ENCODE assay signal across 10 cellular contexts in the genomic region with DNA sequence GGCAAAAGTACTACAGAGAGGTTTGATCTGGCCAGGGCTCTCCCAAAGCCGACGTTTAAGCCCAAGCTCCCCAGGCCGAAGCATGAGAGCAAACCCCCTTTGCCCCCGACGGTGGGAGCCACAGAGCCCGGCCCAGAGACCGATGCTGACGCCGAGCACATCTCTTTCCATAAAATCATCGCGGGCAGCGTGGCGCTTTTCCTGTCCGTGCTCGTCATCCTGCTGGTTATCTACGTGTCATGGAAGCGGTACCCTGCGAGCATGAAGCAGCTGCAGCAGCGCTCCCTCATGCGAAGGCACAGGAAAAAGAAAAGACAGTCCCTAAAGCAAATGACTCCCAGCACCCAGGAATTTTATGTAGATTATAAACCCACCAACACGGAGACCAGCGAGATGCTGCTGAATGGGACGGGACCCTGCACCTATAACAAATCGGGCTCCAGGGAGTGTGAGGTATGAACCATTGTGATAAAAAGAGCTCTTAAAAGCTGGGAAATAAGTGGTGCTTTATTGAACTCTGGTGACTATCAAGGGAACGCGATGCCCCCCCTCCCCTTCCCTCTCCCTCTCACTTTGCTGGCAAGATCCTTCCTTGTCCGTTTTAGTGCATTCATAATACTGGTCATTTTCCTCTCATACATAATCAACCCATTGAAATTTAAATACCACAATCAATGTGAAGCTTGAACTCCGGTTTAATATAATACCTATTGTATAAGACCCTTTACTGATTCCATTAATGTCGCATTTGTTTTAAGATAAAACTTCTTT. TPM values are rescaled to one million over a fixed set of nuclear protein-coding genes. Genes with fewer than 3 reads are reported as not detected.
A peak's percentile ranks its signal among the peaks of the same experiment; 100 is the strongest.
DNase-seq lines count a peak whose midpoint lies in the region; TF ChIP-seq lines count a peak whose summit lies in the region.
"Had no signal": no experiment of that assay in that cellular context is flagged by ENCODE, and none has a peak within 500 bp of the region (broad histone marks: within the 10 kb centered on the region; RNA-seq: fewer than 3 reads in every experiment).

No MANE protein-coding gene starts in this region.

- H3K27me3 ChIP-seq in suprapubic skin (peaks cover 49% of the 10 kb centered on the region), Karpas-422 (ENCODE audit: low read length) (no peaks in the 10 kb centered on the region)

- no peaks in the 10 kb centered on the region for H3K79me2 ChIP-seq in Karpas-422 (ENCODE audit: low read length)

- H3K9me2 ChIP-seq in Karpas-422 (replicated peaks; ENCODE audit: insufficient read depth, low read length), result no peaks in the 10 kb centered on the region

- no peak for TF ChIP-seq CTCF in coronary artery (IDR thresholded peaks at IDR 0.05)
- no peak for TF ChIP-seq CTCF in suprapubic skin (IDR thresholded peaks at IDR 0.05)

- no peak for TF ChIP-seq EP300 in suprapubic skin (IDR thresholded peaks at IDR 0.05)

- H3K4me3 ChIP-seq in coronary artery (peak overlapping the region; percentile 40), suprapubic skin (peak overlapping the region; percentile 23), Karpas-422 (ENCODE audit: low read length) (no peak overlapping the region)

- H3K36me3 ChIP-seq in suprapubic skin, result no peaks in the 10 kb centered on the region
- no peaks in the 10 kb centered on the region for H3K36me3 ChIP-seq in Karpas-422 (ENCODE audit: insufficient read depth, low read length)

- no peak overlapping the region for H3K4me2 ChIP-seq in Karpas-422 (ENCODE audit: low read depth, low read length, poor library complexity, severe bottlenecking)

- H2AFZ ChIP-seq in Karpas-422 (ENCODE audit: low read length), result no peak overlapping the region

- TF ChIP-seq POLR2A in suprapubic skin (IDR thresholded peaks at IDR 0.05), result no peak

- peaks cover 16% of the 10 kb centered on the region for H3K4me1 ChIP-seq in suprapubic skin
- H3K4me1 ChIP-seq in Karpas-422 (ENCODE audit: low read length), result peaks cover 9% of the 10 kb centered on the region; the same call in 1 of the 2 replicates

- DNase-seq in NCI-H82 (lab: John Stamatoyannopoulos, UW), result peak; percentile 4
- DNase-seq in NCI-H82 treated with DMSO at 0.1 percent for 48 hours (lab: John Stamatoyannopoulos, UW; ENCODE audit: unreplicated experiment), result no peak
- DNase-seq in coronary artery (ENCODE audit: low spot score), result no peak
- peak; percentile 64 for DNase-seq in left kidney (ENCODE audit: low read depth, low spot score)
- no peak for DNase-seq in suprapubic skin (ENCODE audit: low spot score in 2 of 2)
- DNase-seq in cortex of kidney (lab: John Stamatoyannopoulos, UW), result no peak
- no peak for DNase-seq in GM19238 (ENCODE audit: insufficient read length, low spot score)
- no peak for DNase-seq in Karpas-422
- DNase-seq: activated gamma-delta T cell had no signal

- no peak overlapping the region for H3K9ac ChIP-seq in Karpas-422 (ENCODE audit: low read length)

- 11% methylated on average over 29 of the region's 29 CpGs for WGBS in suprapubic skin

- H3K27ac ChIP-seq in coronary artery (no peak overlapping the region), suprapubic skin (no peak overlapping the region), Karpas-422 (ENCODE audit: low read length) (no peak overlapping the region)

- H3K9me3 ChIP-seq in suprapubic skin, result no peaks in the 10 kb centered on the region
- H3K9me3 ChIP-seq in Karpas-422 (ENCODE audit: low read length), result no peaks in the 10 kb centered on the region

- H4K20me1 ChIP-seq in Karpas-422 (ENCODE audit: insufficient read depth, low read depth, low read length), result no peaks in the 10 kb centered on the region

RNA-seq across cellular contexts. Expression of gene LRRTM3, which starts 2.3 kb away (rescaled TPM):
- not detected for total RNA-seq in suprapubic skin
- total RNA-seq in Karpas-422 (2014; rRNA removed; shearing (Covaris generic); ENCODE audit: low replicate concordance), result not detected in 2 replicates
- total RNA-seq: glomerular endothelial cell had no signal

Comparison
In these comparisons a context has a peak if more than half of its experiments do, and no peak if none do; other contexts are left out.
1. DNase-seq: peak in NCI-H82 (single experiment) and left kidney (single experiment); none in NCI-H82 treated with DMSO at 0.1 percent for 48 hours (single experiment), coronary artery (single experiment), suprapubic skin (0 of 2), cortex of kidney (single experiment), GM19238 (single experiment) and Karpas-422 (single experiment).